Comparison of ENCODE assay signal across 8 cellular contexts in genomic region chr2:231662028-231662810, GRCh38. TPM values are rescaled to one million over a fixed set of nuclear protein-coding genes. Genes with fewer than 3 reads are reported as not detected.
DNase-seq lines count a peak whose midpoint lies in the region; ATAC-seq and TF ChIP-seq lines count a peak whose summit lies in the region.

No MANE protein-coding gene starts in this region.

- H3K9me3 ChIP-seq in AG04450 (ENCODE audit: control insufficient read depth, insufficient read depth, low read length): peaks cover 11% of the 10 kb centered on the region
- no peaks in the 10 kb centered on the region for H3K9me3 ChIP-seq in mononuclear cell (ENCODE audit: low read depth, low read length)

- no peaks in the 10 kb centered on the region for H3K27me3 ChIP-seq in AG04450 (ENCODE audit: control insufficient read depth, insufficient read depth, low read length)
- H3K27me3 ChIP-seq in mononuclear cell (ENCODE audit: insufficient read depth, low read length): no peaks in the 10 kb centered on the region

- POLR2A ChIA-PET in AG04450 (lab: Yijun Ruan, JAX): interaction anchor here (0.6 to 1.2 kb wide), 3 partner anchors 46 to 198 kb away, joined by 3 to 5 read pairs (median 3); partner anchors contain the start of genes NCL and PTMA

- H3K4me3 ChIP-seq in AG04450 (ENCODE audit: low read depth, low read length) (peak overlapping the region; percentile 46), epithelial cell of esophagus (ENCODE audit: low read length) (peak overlapping the region; percentile 48), mononuclear cell (ENCODE audit: low read length) (peak overlapping the region; percentile 43)

- CTCF ChIA-PET in AG04450 (lab: Charles Lee): interaction anchor here (1.0 kb wide), 1 partner anchor 13 kb away, joined by 4 read pairs; no protein-coding TSS in a partner anchor

- peak; percentile 95 for DNase-seq in AG04450 (ENCODE audit: low read depth, low spot score)
- peak; percentile 96 to 98 for DNase-seq in NOMO-1 (lab: John Stamatoyannopoulos, UW; ENCODE audit: unreplicated experiment in 2 of 2)
- peak; percentile 95 for DNase-seq in activated T-cell treated with anti-CD3 and anti-CD28 coated beads for 24 hours (ENCODE audit: low read depth)
- DNase-seq in epithelial cell of esophagus (ENCODE audit: low read depth): peak; percentile 98
- DNase-seq in stimulated activated CD8-positive, alpha-beta memory T cell treated with anti-CD3 and anti-CD28 coated beads, Interleukin-2, amount 100 ng/mL, for 1 hour (ENCODE audit: low read depth in 2 of 2): peak; percentile 93 to 94

- H3K27ac ChIP-seq in AG04450 (ENCODE audit: low read depth, low read length): peak overlapping the region; percentile 61

- ATAC-seq in GM18870 (IDR thresholded peaks at IDR 0.05; ENCODE audit: unreplicated experiment): peak; percentile 58
- peak; percentile 48 for ATAC-seq in HG03108 (IDR thresholded peaks at IDR 0.05; ENCODE audit: unreplicated experiment)

- peaks cover 46% of the 10 kb centered on the region for H3K4me1 ChIP-seq in mononuclear cell (ENCODE audit: insufficient read depth, low read length)

- no peak for TF ChIP-seq CTCF in AG04450 (IDR thresholded peaks at IDR 0.05; ENCODE audit: low read depth, low read length)
- no peak for TF ChIP-seq CTCF in epithelial cell of esophagus (IDR thresholded peaks at IDR 0.05; ENCODE audit: insufficient read depth, low read depth, low read length, missing control alignments)

RNA-seq across cellular contexts. Expression of gene PTMA, which starts 46.1 kb away (rescaled TPM):
- polyA plus RNA-seq in AG04450 (2011; rRNA removed): 505 and 681 TPM in 2 replicates
- 227 and 297 TPM in 2 replicates for polyA minus RNA-seq in AG04450 (2011; rRNA and poly(A)+ RNA removed)
- 1,408 TPM for total RNA-seq in mononuclear cell

Comparison
In these comparisons a context has a peak if more than half of its experiments do, and no peak if none do; other contexts are left out.
1. Peak in every context shown above with its lines: DNase-seq, ATAC-seq, H3K4me3 ChIP-seq and H3K27ac ChIP-seq.